9 cellular contexts compared by ENCODE assay signal in genomic region chr10:122152544-122152943, GRCh38.
A peak's percentile ranks its signal among the peaks of the same experiment; 100 is the strongest.
DNase-seq lines count a peak whose midpoint lies in the region; ATAC-seq, FAIRE-seq and TF ChIP-seq lines count a peak whose summit lies in the region.
"Had no signal": no experiment of that assay in that cellular context is flagged by ENCODE, and none has a peak within 500 bp of the region (broad histone marks: within the 10 kb centered on the region; RNA-seq: fewer than 3 reads in every experiment).

No MANE protein-coding gene starts in this region.

- H4K91ac ChIP-seq in mesenchymal stem cell (ENCODE audit: low read length): peak overlapping the region; percentile 25

- ATAC-seq in GM18873 (IDR thresholded peaks at IDR 0.05; ENCODE audit: low FRiP score, unreplicated experiment) (no peak), GM18861 (IDR thresholded peaks at IDR 0.05; ENCODE audit: unreplicated experiment) (no peak)
- ATAC-seq in activated CD4-positive, alpha-beta T cell treated with anti-CD3 and anti-CD28 coated beads for 36 hours: no peak
- ATAC-seq: GM12878 had no signal

- H3K36me3 ChIP-seq in mesenchymal stem cell (ENCODE audit: control insufficient read depth in 1 of 2, insufficient read depth in 2 of 2, low read depth in 1 of 2, low read length in 2 of 2): peaks cover 0 to 9% of the 10 kb centered on the region in 2 experiments
- no peaks in the 10 kb centered on the region for H3K36me3 ChIP-seq in tibial nerve

- CTCF ChIA-PET in activated CD4-positive, alpha-beta T cell treated with anti-CD3 and anti-CD28 coated beads for 36 hours (lab: Charles Lee): no interaction called here

- H3K4me2 ChIP-seq in mesenchymal stem cell (ENCODE audit: low read length, poor library complexity, severe bottlenecking): no peak overlapping the region

- intact Hi-C loops in activated CD4-positive, alpha-beta T cell treated with anti-CD3 and anti-CD28 coated beads for 36 hours (cut with DNase I, micrococcal nuclease): no loop called here

- H3K27me3 ChIP-seq in mesenchymal stem cell (ENCODE audit: control insufficient read depth in 1 of 2, insufficient read depth in 1 of 2, low read length in 2 of 2) (no peaks in the 10 kb centered on the region), tibial nerve (no peaks in the 10 kb centered on the region)

- 97% methylated on average over 9 of the region's 9 CpGs for WGBS in mesenchymal stem cell
- 43 to 65% methylated on average over 8 to 9 of the region's 9 CpGs for WGBS in tibial nerve, 2 donors

- H3K9me3 Mint-ChIP-seq in activated CD4-positive, alpha-beta T cell treated with anti-CD3 and anti-CD28 coated beads for 36 hours (ENCODE audit: low read depth): no peaks in the 10 kb centered on the region

- no peak for FAIRE-seq in RCC 7860 (lab: Jason Lieb, UNC)
- FAIRE-seq: GM12878 had no signal

- H2BK5ac ChIP-seq in mesenchymal stem cell (ENCODE audit: low read depth, low read length, poor library complexity, severe bottlenecking): no peak overlapping the region

- H3K27ac Mint-ChIP-seq in activated CD4-positive, alpha-beta T cell treated with anti-CD3 and anti-CD28 coated beads for 36 hours: no peak overlapping the region

- no peak overlapping the region for H2BK120ac ChIP-seq in mesenchymal stem cell (ENCODE audit: low read depth, low read length)

- no peaks in the 10 kb centered on the region for H3K4me1 Mint-ChIP-seq in activated CD4-positive, alpha-beta T cell treated with anti-CD3 and anti-CD28 coated beads for 36 hours

- H3K4me3 ChIP-seq in coronary artery (no peak overlapping the region), mesenchymal stem cell (ENCODE audit: insufficient read depth in 1 of 2, low read depth in 1 of 2, low read length in 2 of 2) (no peak overlapping the region), tibial nerve (no peak overlapping the region)
- H3K4me3 ChIP-seq: GM12878 had no signal

- no peak overlapping the region for H2AK5ac ChIP-seq in mesenchymal stem cell (ENCODE audit: low read length, severe bottlenecking)

- H3K9ac ChIP-seq in mesenchymal stem cell (ENCODE audit: low read length): peak overlapping the region; percentile 69

- peak overlapping the region; percentile 80 for H4K8ac ChIP-seq in mesenchymal stem cell (ENCODE audit: low read length)

- TF ChIP-seq CTCF in coronary artery (IDR thresholded peaks at IDR 0.05): no peak
- TF ChIP-seq CTCF in tibial nerve (IDR thresholded peaks at IDR 0.05): peak in 1 of 5 experiments; percentile 11

- TF ChIP-seq POLR2A in tibial nerve (IDR thresholded peaks at IDR 0.05): peak in 1 of 2 donors; percentile 22

- peak in 1 of 2 donors; percentile 84 for TF ChIP-seq EP300 in tibial nerve (IDR thresholded peaks at IDR 0.05)

- H3K23ac ChIP-seq in mesenchymal stem cell (ENCODE audit: low read length in 2 of 2): no peak overlapping the region

- H3K4me3 Mint-ChIP-seq in activated CD4-positive, alpha-beta T cell treated with anti-CD3 and anti-CD28 coated beads for 36 hours: no peak overlapping the region

- H3K36me3 Mint-ChIP-seq in activated CD4-positive, alpha-beta T cell treated with anti-CD3 and anti-CD28 coated beads for 36 hours (ENCODE audit: low read depth): no peaks in the 10 kb centered on the region

- H3K4me1 ChIP-seq in mesenchymal stem cell (ENCODE audit: control insufficient read depth, insufficient read depth, low read depth, low read length): peaks cover 23% of the 10 kb centered on the region
- peaks cover 0 to 81% (median 32%) of the 10 kb centered on the region in 4 donors for H3K4me1 ChIP-seq in tibial nerve

- peaks cover 7% of the 10 kb centered on the region for H3K27me3 Mint-ChIP-seq in activated CD4-positive, alpha-beta T cell treated with anti-CD3 and anti-CD28 coated beads for 36 hours

- H3K4ac ChIP-seq in mesenchymal stem cell (ENCODE audit: low read depth in 1 of 2, low read length in 2 of 2): no peak overlapping the region

- POLR2A ChIA-PET in activated CD4-positive, alpha-beta T cell treated with anti-CD3 and anti-CD28 coated beads for 36 hours (lab: Charles Lee): no interaction called here

- no peak overlapping the region for H2AFZ ChIP-seq in mesenchymal stem cell (ENCODE audit: low read depth, low read length)

- peak overlapping the region in 1 of 2 experiments; percentile 28 for H3K18ac ChIP-seq in mesenchymal stem cell (ENCODE audit: low read depth in 1 of 2, low read length in 2 of 2)

- no peaks in the 10 kb centered on the region for H3K9me3 ChIP-seq in mesenchymal stem cell (ENCODE audit: control insufficient read depth, low read length)
- H3K9me3 ChIP-seq in tibial nerve: no peaks in the 10 kb centered on the region

- DNase-seq in NCI-H187 treated with DMSO at 0.1 percent for 48 hours (lab: John Stamatoyannopoulos, UW) (peak; percentile 19), coronary artery (ENCODE audit: low spot score) (peak; percentile 97), mesenchymal stem cell (no peak), tibial nerve (ENCODE audit: low spot score in 2 of 2) (peak; percentile 88 to 89), RCC 7860 (ENCODE audit: low spot score) (no peak)
- no peak for DNase-seq in activated CD4-positive, alpha-beta T cell treated with anti-CD3 and anti-CD28 coated beads for 36 hours

- H3K14ac ChIP-seq in mesenchymal stem cell (ENCODE audit: low read length in 2 of 2): peak overlapping the region in 1 of 2 experiments; percentile 87

- peak overlapping the region; percentile 74 to 79 for H3K27ac ChIP-seq in coronary artery
- H3K27ac ChIP-seq in mesenchymal stem cell (ENCODE audit: low read length, poor library complexity, severe bottlenecking): no peak overlapping the region
- peak overlapping the region in 2 of 4 donors; percentile 71 to 81 for H3K27ac ChIP-seq in tibial nerve

- no peak overlapping the region for H2BK15ac ChIP-seq in mesenchymal stem cell (ENCODE audit: low read depth, poor library complexity, severe bottlenecking)

- H2BK12ac ChIP-seq in mesenchymal stem cell (ENCODE audit: low read length in 2 of 2): no peak overlapping the region

- peaks cover 41% of the 10 kb centered on the region for H3K79me1 ChIP-seq in mesenchymal stem cell (replicated peaks; ENCODE audit: low read length, poor library complexity, severe bottlenecking)

Comparison
In these comparisons a context has a peak if more than half of its experiments do, and no peak if none do; other contexts are left out.
1. DNase-seq: peak in NCI-H187 treated with DMSO at 0.1 percent for 48 hours (single experiment), coronary artery (single experiment) and tibial nerve (2 of 2); none in mesenchymal stem cell (single experiment), RCC 7860 (single experiment) and activated CD4-positive, alpha-beta T cell treated with anti-CD3 and anti-CD28 coated beads for 36 hours (single experiment).